In genomic region chr6:30135147-30135546, GRCh38 we compare ENCODE assay signal across 19 cellular contexts. TPM values are rescaled to one million over a fixed set of nuclear protein-coding genes. Genes with fewer than 3 reads are reported as not detected.
A peak's percentile ranks its signal among the peaks of the same experiment; 100 is the strongest.
DNase-seq lines count a peak whose midpoint lies in the region; ATAC-seq, FAIRE-seq and TF ChIP-seq lines count a peak whose summit lies in the region.
"Had no signal": no experiment of that assay in that cellular context is flagged by ENCODE, and none has a peak within 500 bp of the region (broad histone marks: within the 10 kb centered on the region; RNA-seq: fewer than 3 reads in every experiment).

No MANE protein-coding gene starts in this region.

- FAIRE-seq in HepG2 (lab: Jason Lieb, UNC) = no peak
- FAIRE-seq: GM12892 had no signal

- no TSS peak for BruUV-seq in HepG2 (replicated peaks; lab: Mats Ljungman, UMichigan)

- H3K79me2 ChIP-seq in HepG2 (ENCODE audit: insufficient read depth, low read length) = no peaks in the 10 kb centered on the region
- H3K79me2 ChIP-seq in KMS-11 (ENCODE audit: insufficient read depth, low read depth) = no peaks in the 10 kb centered on the region

- peaks cover 88% of the 10 kb centered on the region for H3K4me1 ChIP-seq in HepG2 (ENCODE audit: insufficient read depth, low read length)
- peaks cover 0 to 4% (median 0%) of the 10 kb centered on the region in 4 donors for H3K4me1 ChIP-seq in right lobe of liver
- H3K4me1 ChIP-seq in KMS-11 (ENCODE audit: low read depth, poor library complexity, severe bottlenecking) = peaks cover 42% of the 10 kb centered on the region
- no peaks in the 10 kb centered on the region for H3K4me1 ChIP-seq in foreskin keratinocyte

- 59% methylated on average over 2 of the region's 2 CpGs for WGBS in HepG2 (ENCODE audit: low lambda C conversion rate)
- 61% methylated on average over 2 of the region's 2 CpGs for whole genome bisulfite sequencing in right lobe of liver (ENCODE audit: insufficient coverage, low coverage, low lambda C conversion rate, missing lambda C conversion rate)

- intact Hi-C loops in HepG2 (cut with micrococcal nuclease; ENCODE audit: unreplicated experiment) (loop anchor here (2.0 kb wide), 1 partner anchor 68 kb away; the partner anchor contains the start of gene PPP1R11), right lobe of liver (cut with DNase I) (no loop called here)

- H3K36me3 ChIP-seq in HepG2 (replicated peaks in 1 of 2; ENCODE audit: control insufficient read depth in 1 of 2, insufficient read depth in 2 of 2, low read length in 2 of 2) = no peaks in the 10 kb centered on the region
- H3K36me3 ChIP-seq in right lobe of liver = no peaks in the 10 kb centered on the region
- no peaks in the 10 kb centered on the region for H3K36me3 ChIP-seq in KMS-11 (ENCODE audit: insufficient read depth)
- H3K36me3 ChIP-seq: BLaER1 treated with 17β-estradiol and CSF1 and Interleukin-3, amounts not matched to agents 10 nM and 100 nM had no signal

- POLR2A ChIA-PET in HepG2 (lab: Yijun Ruan, JAX) (interaction anchor here (1.3 to 4.7 kb wide), 9 partner anchors 9 to 72 kb away, joined by 3 to 32 read pairs (median 5); partner anchors contain the start of genes PPP1R11 and TRIM15), RWPE1 (lab: Yijun Ruan, JAX; ENCODE audit: low non-redundant PET) (no interaction called here)

- DNase-seq in HepG2 (ENCODE audit: low spot score) (no peak), right lobe of liver (no peak), foreskin keratinocyte (peak; percentile 22 to 59), ureter (ENCODE audit: low spot score) (no peak), RWPE1 (ENCODE audit: low spot score) (no peak)
- no peak for DNase-seq in stimulated activated naive CD8-positive, alpha-beta T cell treated with anti-CD3 and anti-CD28 coated beads, Interleukin-15, Interleukin-2, amounts not matched to agents 100 U/mL and 50 U/mL, for 24 hours
- DNase-seq: 8988T; CD8-positive, alpha-beta T cell; DMS79 treated with DMSO at 0.1 percent for 48 hours; GDM1; GOT3; H9 had no signal

- no peak overlapping the region for H2AFZ ChIP-seq in HepG2 (ENCODE audit: low read length)
- H2AFZ ChIP-seq in KMS-11 (ENCODE audit: low read depth) = no peak overlapping the region

- in situ Hi-C loops in HepG2 (cut with HindIII; ENCODE audit: extremely low pct_ligation_motif_present, low pct_unique_long_range_greater_than_20kb) = no loop called here

- CTCF ChIA-PET in HepG2 (lab: Yijun Ruan, JAX; ENCODE audit: low intra/inter-chr PET ratio, low total read pairs) = interaction anchor here (1.5 kb wide), 1 partner anchor 32 kb away, joined by 4 read pairs; no protein-coding TSS in a partner anchor
- CTCF ChIA-PET in RWPE1 (lab: Yijun Ruan, JAX) = no interaction called here

- TF ChIP-seq RAD21 in HepG2 (CRISPR knock-in tag; IDR thresholded peaks at IDR 0.05) = no peak

- TF ChIP-seq POLR2A in HepG2 (IDR thresholded peaks at IDR 0.05; ENCODE audit: insufficient read depth in 1 of 2, low read depth in 2 of 2, low read length in 2 of 2) = no peak
- no peak for TF ChIP-seq POLR2A in right lobe of liver (IDR thresholded peaks at IDR 0.05)

- no peak overlapping the region for H3K9ac ChIP-seq in HepG2 (ENCODE audit: insufficient read depth, low read depth, low read length)
- H3K9ac ChIP-seq in KMS-11 = no peak overlapping the region
- H3K9ac ChIP-seq: BLaER1 treated with 17β-estradiol and CSF1 and Interleukin-3, amounts not matched to agents 10 nM and 100 nM had no signal

- TF ChIP-seq EP300 in HepG2 (IDR thresholded peaks at IDR 0.05; ENCODE audit: low read depth in 2 of 2, low read length in 2 of 2) = no peak
- no peak for TF ChIP-seq EP300 in HepG2 (CRISPR knock-in tag; IDR thresholded peaks at IDR 0.05; ENCODE audit: borderline replicate concordance)

- H3K27me3 ChIP-seq in HepG2 (ENCODE audit: control insufficient read depth in 1 of 2, insufficient read depth in 2 of 2, low read length in 2 of 2) (no peaks in the 10 kb centered on the region), right lobe of liver (no peaks in the 10 kb centered on the region), KMS-11 (ENCODE audit: insufficient read depth, low read depth) (no peaks in the 10 kb centered on the region), foreskin keratinocyte (peaks cover 73% of the 10 kb centered on the region)

- peak overlapping the region; percentile 72 for H3K27ac ChIP-seq in HepG2 (ENCODE audit: extremely low read length, insufficient read depth, low read length)
- H3K27ac ChIP-seq in right lobe of liver = no peak overlapping the region
- H3K27ac ChIP-seq in KMS-11 = no peak overlapping the region
- no peak overlapping the region for H3K27ac ChIP-seq in foreskin keratinocyte
- no peak overlapping the region for H3K27ac ChIP-seq in RWPE1
- H3K27ac ChIP-seq: BLaER1 treated with 17β-estradiol and CSF1 and Interleukin-3, amounts not matched to agents 10 nM and 100 nM had no signal

- no peaks in the 10 kb centered on the region for H4K20me1 ChIP-seq in HepG2 (ENCODE audit: insufficient read depth, low read length)
- H4K20me1 ChIP-seq in KMS-11 (ENCODE audit: insufficient read depth) = no peaks in the 10 kb centered on the region
- H4K20me1 ChIP-seq: BLaER1 treated with 17β-estradiol and CSF1 and Interleukin-3, amounts not matched to agents 10 nM and 100 nM had no signal

- ATAC-seq in HepG2 (no peak), right lobe of liver (no peak), foreskin keratinocyte (peak; percentile 61)
- ATAC-seq in stimulated activated naive CD8-positive, alpha-beta T cell treated with anti-CD3 and anti-CD28 coated beads, Interleukin-15, Interleukin-2, amounts not matched to agents 100 U/mL and 50 U/mL, for 24 hours = no peak
- ATAC-seq: CD8-positive, alpha-beta T cell had no signal

- TF ChIP-seq CTCF in HepG2 (CRISPR knock-in tag; IDR thresholded peaks at IDR 0.05) = no peak
- no peak for TF ChIP-seq CTCF in right lobe of liver (IDR thresholded peaks at IDR 0.05)
- TF ChIP-seq CTCF in KMS-11 (conservative IDR thresholded peaks at IDR 0.05; ENCODE audit: low read depth, low read length) = no peak
- no peak for TF ChIP-seq CTCF in foreskin keratinocyte (conservative IDR thresholded peaks at IDR 0.05)
- TF ChIP-seq CTCF in RWPE1 (conservative IDR thresholded peaks at IDR 0.05; ENCODE audit: low read depth) = no peak

- H3K9me3 ChIP-seq in HepG2 (ENCODE audit: low read length) = no peaks in the 10 kb centered on the region
- no peaks in the 10 kb centered on the region for H3K9me3 ChIP-seq in right lobe of liver
- H3K9me3 ChIP-seq: BLaER1 treated with 17β-estradiol and CSF1 and Interleukin-3, amounts not matched to agents 10 nM and 100 nM had no signal

- peak overlapping the region in 1 of 3 experiments; percentile 7; a peak in 1 of 6 replicates for H3K4me3 ChIP-seq in HepG2 (replicated peaks in 1 of 3; ENCODE audit: insufficient read depth in 1 of 3, low read depth in 2 of 3, low read length in 3 of 3)
- H3K4me3 ChIP-seq in right lobe of liver = no peak overlapping the region
- no peak overlapping the region for H3K4me3 ChIP-seq in KMS-11 (IDR thresholded peaks at IDR 0.05; ENCODE audit: insufficient read depth, low read depth, low read length)
- H3K4me3 ChIP-seq: BLaER1 treated with 17β-estradiol and CSF1 and Interleukin-3, amounts not matched to agents 10 nM and 100 nM had no signal

- H3K4me2 ChIP-seq in HepG2 (ENCODE audit: low read depth, low read length) (peak overlapping the region; percentile 28), KMS-11 (peak overlapping the region; percentile 44; the same call in 1 of the 2 replicates)

RNA-seq across cellular contexts. Expression of gene TRIM40, which starts 0.8 kb away (rescaled TPM):
- total RNA-seq in HepG2 (2016; rRNA removed; fragmentation: Illumina TruSeq; extraction: Trizol) (0.13 TPM in 1 of 2 replicates, not detected in the other), right lobe of liver (1 to 10 TPM in 1 of 6 experiments, under 1 TPM in 1, not detected in 4; 0.18 to 5.2 TPM), foreskin keratinocyte (not detected in 2 replicates), ureter (not detected)
- not detected in 2 replicates for total RNA-seq in HepG2 (2016; cell fraction: cytosol; rRNA removed; fragmentation: Illumina TruSeq; extraction: Trizol; ENCODE audit: low read depth)
- total RNA-seq in HepG2 (2016; cell fraction: insoluble cytoplasmic fraction; rRNA removed; fragmentation: Illumina TruSeq; extraction: Trizol) = 0.09 and 0.10 TPM in 2 replicates
- total RNA-seq in HepG2 (2016; cell fraction: membrane; rRNA removed; fragmentation: Illumina TruSeq; extraction: Trizol) = not detected in 2 replicates
- not detected in 2 replicates for total RNA-seq in HepG2 (2016; cell fraction: nucleus; rRNA removed; fragmentation: Illumina TruSeq; extraction: Trizol)
- polyA plus RNA-seq in HepG2 (2011; rRNA removed) (0.58 and 0.88 TPM in 2 replicates), foreskin keratinocyte (not detected in 2 replicates)
- 0.39 and 0.55 TPM in 2 replicates for polyA plus RNA-seq in HepG2 (2011; cell fraction: cytosol; rRNA removed)
- polyA plus RNA-seq in HepG2 (2011; cell fraction: nucleus; rRNA removed) = 0.53 and 0.64 TPM in 2 replicates
- 0.29 TPM in 1 of 2 replicates, not detected in the other for polyA plus RNA-seq in HepG2 (2012)
- not detected in 2 replicates for polyA plus RNA-seq in HepG2 (2016; cell fraction: cytosol; fragmentation: Illumina TruSeq; extraction: Trizol; ENCODE audit: low read depth)
- polyA plus RNA-seq in HepG2 (2016; cell fraction: insoluble cytoplasmic fraction; fragmentation: Illumina TruSeq; extraction: Trizol; ENCODE audit: low read depth) = 0.12 TPM in 1 of 2 replicates, not detected in the other
- not detected in 2 replicates for polyA plus RNA-seq in HepG2 (2016; cell fraction: membrane; fragmentation: Illumina TruSeq; extraction: Trizol; ENCODE audit: low read depth)
- polyA plus RNA-seq in HepG2 (2016; cell fraction: nucleus; fragmentation: Illumina TruSeq; extraction: Trizol; ENCODE audit: insufficient read depth, low read depth) = not detected in 2 replicates
- polyA minus RNA-seq in HepG2 (2011; rRNA and poly(A)+ RNA removed; ENCODE audit: low replicate concordance) = 0.21 and 0.82 TPM in 2 replicates
- 0.69 TPM in 1 of 2 replicates, not detected in the other for polyA minus RNA-seq in HepG2 (2011; cell fraction: cytosol; rRNA and poly(A)+ RNA removed)
- polyA minus RNA-seq in HepG2 (2011; cell fraction: nucleus; rRNA and poly(A)+ RNA removed) = 0.64 and 0.75 TPM in 2 replicates
- total RNA-seq: A673; Calu3; CD8-positive, alpha-beta T cell; H9; HT-29 had no signal
- polyA plus RNA-seq: AG04450 had no signal

RNA-seq across cellular contexts. Expression of gene TRIM31, which starts 22.3 kb away (rescaled TPM):
- total RNA-seq in HepG2 (2016; rRNA removed; fragmentation: Illumina TruSeq; extraction: Trizol) (0.51 TPM in 1 of 2 replicates, not detected in the other), right lobe of liver (1 to 10 TPM in 1 of 6 experiments, under 1 TPM in 5; 0.32 to 5.1 (median 0.60) TPM), foreskin keratinocyte (0.04 TPM in 1 of 2 replicates, not detected in the other), ureter (0.78 TPM)
- not detected in 2 replicates for total RNA-seq in HepG2 (2016; cell fraction: cytosol; rRNA removed; fragmentation: Illumina TruSeq; extraction: Trizol; ENCODE audit: low read depth)
- total RNA-seq in HepG2 (2016; cell fraction: insoluble cytoplasmic fraction; rRNA removed; fragmentation: Illumina TruSeq; extraction: Trizol) = 0.11 TPM in 1 of 2 replicates, not detected in the other
- not detected in 2 replicates for total RNA-seq in HepG2 (2016; cell fraction: membrane; rRNA removed; fragmentation: Illumina TruSeq; extraction: Trizol)
- total RNA-seq in HepG2 (2016; cell fraction: nucleus; rRNA removed; fragmentation: Illumina TruSeq; extraction: Trizol) = 0.16 and 0.19 TPM in 2 replicates
- polyA plus RNA-seq in HepG2 (2011; rRNA removed) (0.13 and 0.33 TPM in 2 replicates), foreskin keratinocyte (0.12 TPM in 2 replicates)
- 0.07 and 0.09 TPM in 2 replicates for polyA plus RNA-seq in HepG2 (2011; cell fraction: cytosol; rRNA removed)
- 0.76 and 0.97 TPM in 2 replicates for polyA plus RNA-seq in HepG2 (2011; cell fraction: nucleus; rRNA removed)
- 3.9 and 7.8 TPM in 2 replicates for polyA plus RNA-seq in HepG2 (2012)
- 0.08 and 0.22 TPM in 2 replicates for polyA plus RNA-seq in HepG2 (2016; cell fraction: cytosol; fragmentation: Illumina TruSeq; extraction: Trizol; ENCODE audit: low read depth)
- not detected in 2 replicates for polyA plus RNA-seq in HepG2 (2016; cell fraction: insoluble cytoplasmic fraction; fragmentation: Illumina TruSeq; extraction: Trizol; ENCODE audit: low read depth)
- not detected in 2 replicates for polyA plus RNA-seq in HepG2 (2016; cell fraction: membrane; fragmentation: Illumina TruSeq; extraction: Trizol; ENCODE audit: low read depth)
- polyA plus RNA-seq in HepG2 (2016; cell fraction: nucleus; fragmentation: Illumina TruSeq; extraction: Trizol; ENCODE audit: insufficient read depth, low read depth) = 0.30 TPM in 1 of 2 replicates, not detected in the other
- 0.09 and 0.16 TPM in 2 replicates for polyA minus RNA-seq in HepG2 (2011; rRNA and poly(A)+ RNA removed; ENCODE audit: low replicate concordance)
- not detected in 2 replicates for polyA minus RNA-seq in HepG2 (2011; cell fraction: cytosol; rRNA and poly(A)+ RNA removed)
- 1.3 and 3.5 TPM in 2 replicates for polyA minus RNA-seq in HepG2 (2011; cell fraction: nucleus; rRNA and poly(A)+ RNA removed)
- total RNA-seq: A673; CD8-positive, alpha-beta T cell; H9 had no signal
- polyA plus RNA-seq: AG04450 had no signal

RNA-seq across cellular contexts. Expression of gene TRIM10, which starts 25.9 kb away (rescaled TPM):
- total RNA-seq in HepG2 (2016; rRNA removed; fragmentation: Illumina TruSeq; extraction: Trizol) (4.1 and 4.5 TPM in 2 replicates), right lobe of liver (1 to 10 TPM in 5 of 6 experiments, under 1 TPM in 1; 0.74 to 2.4 (median 1.4) TPM), foreskin keratinocyte (not detected in 2 replicates), ureter (not detected)
- 0.44 and 0.61 TPM in 2 replicates for total RNA-seq in HepG2 (2016; cell fraction: cytosol; rRNA removed; fragmentation: Illumina TruSeq; extraction: Trizol; ENCODE audit: low read depth)
- total RNA-seq in HepG2 (2016; cell fraction: insoluble cytoplasmic fraction; rRNA removed; fragmentation: Illumina TruSeq; extraction: Trizol) = 3.6 and 4.2 TPM in 2 replicates
- 2.1 and 2.3 TPM in 2 replicates for total RNA-seq in HepG2 (2016; cell fraction: membrane; rRNA removed; fragmentation: Illumina TruSeq; extraction: Trizol)
- 4.0 and 4.1 TPM in 2 replicates for total RNA-seq in HepG2 (2016; cell fraction: nucleus; rRNA removed; fragmentation: Illumina TruSeq; extraction: Trizol)
- polyA plus RNA-seq in HepG2 (2011; rRNA removed) (6.8 and 7.6 TPM in 2 replicates), foreskin keratinocyte (not detected in 2 replicates)
- polyA plus RNA-seq in HepG2 (2011; cell fraction: cytosol; rRNA removed) = 3.3 and 4.0 TPM in 2 replicates
- polyA plus RNA-seq in HepG2 (2011; cell fraction: nucleus; rRNA removed) = 11.9 and 13.4 TPM in 2 replicates
- 4.9 and 6.0 TPM in 2 replicates for polyA plus RNA-seq in HepG2 (2012)
- polyA plus RNA-seq in HepG2 (2016; cell fraction: cytosol; fragmentation: Illumina TruSeq; extraction: Trizol; ENCODE audit: low read depth) = 0.32 and 0.33 TPM in 2 replicates
- polyA plus RNA-seq in HepG2 (2016; cell fraction: insoluble cytoplasmic fraction; fragmentation: Illumina TruSeq; extraction: Trizol; ENCODE audit: low read depth) = 4.6 and 4.8 TPM in 2 replicates
- 1.0 and 1.3 TPM in 2 replicates for polyA plus RNA-seq in HepG2 (2016; cell fraction: membrane; fragmentation: Illumina TruSeq; extraction: Trizol; ENCODE audit: low read depth)
- 8.1 and 9.5 TPM in 2 replicates for polyA plus RNA-seq in HepG2 (2016; cell fraction: nucleus; fragmentation: Illumina TruSeq; extraction: Trizol; ENCODE audit: insufficient read depth, low read depth)
- polyA minus RNA-seq in HepG2 (2011; rRNA and poly(A)+ RNA removed; ENCODE audit: low replicate concordance) = 0.05 and 3.6 TPM in 2 replicates
- polyA minus RNA-seq in HepG2 (2011; cell fraction: cytosol; rRNA and poly(A)+ RNA removed) = 2.0 and 2.2 TPM in 2 replicates
- 4.0 and 5.1 TPM in 2 replicates for polyA minus RNA-seq in HepG2 (2011; cell fraction: nucleus; rRNA and poly(A)+ RNA removed)
- total RNA-seq: A673; CD8-positive, alpha-beta T cell had no signal
- polyA plus RNA-seq: AG04450 had no signal

RNA-seq across cellular contexts. Expression of gene TRIM15, which starts 28.2 kb away (rescaled TPM):
- 30.4 and 35.1 TPM in 2 replicates for total RNA-seq in HepG2 (2016; rRNA removed; fragmentation: Illumina TruSeq; extraction: Trizol)
- 5.9 and 7.6 TPM in 2 replicates for total RNA-seq in HepG2 (2016; cell fraction: cytosol; rRNA removed; fragmentation: Illumina TruSeq; extraction: Trizol; ENCODE audit: low read depth)
- total RNA-seq in HepG2 (2016; cell fraction: insoluble cytoplasmic fraction; rRNA removed; fragmentation: Illumina TruSeq; extraction: Trizol) = 25.6 and 34.0 TPM in 2 replicates
- total RNA-seq in HepG2 (2016; cell fraction: membrane; rRNA removed; fragmentation: Illumina TruSeq; extraction: Trizol) = 13.2 and 15.4 TPM in 2 replicates
- total RNA-seq in HepG2 (2016; cell fraction: nucleus; rRNA removed; fragmentation: Illumina TruSeq; extraction: Trizol) = 26.9 and 31.0 TPM in 2 replicates
- 38.2 and 41.7 TPM in 2 replicates for polyA plus RNA-seq in HepG2 (2011; rRNA removed)
- 29.0 and 39.2 TPM in 2 replicates for polyA plus RNA-seq in HepG2 (2011; cell fraction: cytosol; rRNA removed)
- polyA plus RNA-seq in HepG2 (2011; cell fraction: nucleus; rRNA removed) = 86.1 and 97.2 TPM in 2 replicates
- polyA plus RNA-seq in HepG2 (2012) = 34.9 and 37.3 TPM in 2 replicates
- 4.4 and 6.6 TPM in 2 replicates for polyA plus RNA-seq in HepG2 (2016; cell fraction: cytosol; fragmentation: Illumina TruSeq; extraction: Trizol; ENCODE audit: low read depth)
- 20.8 and 23.2 TPM in 2 replicates for polyA plus RNA-seq in HepG2 (2016; cell fraction: insoluble cytoplasmic fraction; fragmentation: Illumina TruSeq; extraction: Trizol; ENCODE audit: low read depth)
- polyA plus RNA-seq in HepG2 (2016; cell fraction: membrane; fragmentation: Illumina TruSeq; extraction: Trizol; ENCODE audit: low read depth) = 8.8 and 10.0 TPM in 2 replicates
- polyA plus RNA-seq in HepG2 (2016; cell fraction: nucleus; fragmentation: Illumina TruSeq; extraction: Trizol; ENCODE audit: insufficient read depth, low read depth) = 40.0 and 40.3 TPM in 2 replicates
- 0.12 and 47.7 TPM in 2 replicates for polyA minus RNA-seq in HepG2 (2011; rRNA and poly(A)+ RNA removed; ENCODE audit: low replicate concordance)
- polyA minus RNA-seq in HepG2 (2011; cell fraction: cytosol; rRNA and poly(A)+ RNA removed) = 22.0 and 26.2 TPM in 2 replicates
- 45.7 and 67.4 TPM in 2 replicates for polyA minus RNA-seq in HepG2 (2011; cell fraction: nucleus; rRNA and poly(A)+ RNA removed)
- 10 to 100 TPM in 1 of 6 experiments, 1 to 10 TPM in 5; 1.7 to 17.7 (median 5.7) TPM for total RNA-seq in right lobe of liver
- total RNA-seq in foreskin keratinocyte = not detected in 2 replicates
- polyA plus RNA-seq in foreskin keratinocyte = not detected in 2 replicates
- not detected for total RNA-seq in ureter
- total RNA-seq: A673; CD8-positive, alpha-beta T cell had no signal
- polyA plus RNA-seq: AG04450 had no signal

RNA-seq across cellular contexts. Expression of gene RNF39, which starts 59.6 kb away (rescaled TPM):
- total RNA-seq in HepG2 (2016; rRNA removed; fragmentation: Illumina TruSeq; extraction: Trizol) (0.13 TPM in 2 replicates), right lobe of liver (not detected), foreskin keratinocyte (3.2 and 3.6 TPM in 2 replicates), ureter (0.65 TPM)
- not detected in 2 replicates for total RNA-seq in HepG2 (2016; cell fraction: cytosol; rRNA removed; fragmentation: Illumina TruSeq; extraction: Trizol; ENCODE audit: low read depth)
- total RNA-seq in HepG2 (2016; cell fraction: insoluble cytoplasmic fraction; rRNA removed; fragmentation: Illumina TruSeq; extraction: Trizol) = 0.24 TPM in 1 of 2 replicates, not detected in the other
- total RNA-seq in HepG2 (2016; cell fraction: membrane; rRNA removed; fragmentation: Illumina TruSeq; extraction: Trizol) = 0.07 and 0.09 TPM in 2 replicates
- not detected in 2 replicates for total RNA-seq in HepG2 (2016; cell fraction: nucleus; rRNA removed; fragmentation: Illumina TruSeq; extraction: Trizol)
- polyA plus RNA-seq in HepG2 (2011; rRNA removed) (1.8 and 2.2 TPM in 2 replicates), foreskin keratinocyte (4.6 and 5.3 TPM in 2 replicates)
- 1.9 and 2.2 TPM in 2 replicates for polyA plus RNA-seq in HepG2 (2011; cell fraction: cytosol; rRNA removed)
- 0.76 and 1.4 TPM in 2 replicates for polyA plus RNA-seq in HepG2 (2011; cell fraction: nucleus; rRNA removed)
- polyA plus RNA-seq in HepG2 (2012) = 3.2 and 3.8 TPM in 2 replicates
- polyA plus RNA-seq in HepG2 (2016; cell fraction: cytosol; fragmentation: Illumina TruSeq; extraction: Trizol; ENCODE audit: low read depth) = not detected in 2 replicates
- polyA plus RNA-seq in HepG2 (2016; cell fraction: insoluble cytoplasmic fraction; fragmentation: Illumina TruSeq; extraction: Trizol; ENCODE audit: low read depth) = 0.37 and 0.41 TPM in 2 replicates
- not detected in 2 replicates for polyA plus RNA-seq in HepG2 (2016; cell fraction: membrane; fragmentation: Illumina TruSeq; extraction: Trizol; ENCODE audit: low read depth)
- 0.23 and 0.78 TPM in 2 replicates for polyA plus RNA-seq in HepG2 (2016; cell fraction: nucleus; fragmentation: Illumina TruSeq; extraction: Trizol; ENCODE audit: insufficient read depth, low read depth)
- polyA minus RNA-seq in HepG2 (2011; rRNA and poly(A)+ RNA removed; ENCODE audit: low replicate concordance) = 0.26 and 0.84 TPM in 2 replicates
- polyA minus RNA-seq in HepG2 (2011; cell fraction: cytosol; rRNA and poly(A)+ RNA removed) = 0.62 and 1.1 TPM in 2 replicates
- polyA minus RNA-seq in HepG2 (2011; cell fraction: nucleus; rRNA and poly(A)+ RNA removed) = 0.37 and 0.39 TPM in 2 replicates
- total RNA-seq: A673; CD8-positive, alpha-beta T cell had no signal
- polyA plus RNA-seq: AG04450 had no signal

Comparison
In these comparisons a context has a peak if more than half of its experiments do, and no peak if none do; other contexts are left out.
1. DNase-seq: peak in foreskin keratinocyte (2 of 2); none in HepG2 (single experiment), right lobe of liver (0 of 3), ureter (single experiment), RWPE1 (single experiment) and stimulated activated naive CD8-positive, alpha-beta T cell treated with anti-CD3 and anti-CD28 coated beads, Interleukin-15, Interleukin-2, amounts not matched to agents 100 U/mL and 50 U/mL, for 24 hours (single experiment).